Comparison of ENCODE assay signal across 15 cellular contexts in the genomic region with DNA sequence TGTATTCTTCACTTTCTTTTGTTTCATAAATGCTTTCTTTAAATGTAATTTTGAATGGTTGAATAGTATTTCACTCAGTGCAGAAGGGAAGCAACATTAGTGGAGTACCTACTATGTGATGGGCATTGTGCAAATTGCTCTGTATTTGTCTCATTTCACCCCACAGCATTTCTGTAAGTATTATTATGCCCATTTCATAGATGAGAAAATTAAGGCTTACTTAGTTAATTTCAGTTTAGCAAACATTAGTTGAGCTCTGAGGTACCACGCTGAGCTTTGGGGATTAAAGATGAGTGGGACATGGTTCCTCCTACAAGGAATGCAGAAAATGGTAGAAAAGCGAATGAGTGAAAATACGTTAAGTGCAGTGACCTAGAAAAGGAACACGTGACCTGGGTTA.
"Had no signal": no experiment of that assay in that cellular context is flagged by ENCODE, and none has a peak within 500 bp of the region (broad histone marks: within the 10 kb centered on the region; RNA-seq: fewer than 3 reads in every experiment).

No MANE protein-coding gene starts in this region.

- H3K4me3 Mint-ChIP-seq: naive thymus-derived CD8-positive, alpha-beta T cell had no signal

- H3K27ac ChIP-seq: colonic mucosa, neutrophil, sigmoid colon, tibial artery, vagina had no signal

- H3K9me3 ChIP-seq: colonic mucosa, heart left ventricle, neutrophil, sigmoid colon, tibial artery, upper lobe of left lung, vagina had no signal

- ATAC-seq: esophagus mucosa; heart left ventricle; left colon; naive thymus-derived CD8-positive, alpha-beta T cell; stimulated activated naive CD8-positive, alpha-beta T cell treated with anti-CD3 and anti-CD28 coated beads, Interleukin-15, Interleukin-2, amounts not matched to agents 100 U/mL and 50 U/mL, for 24 hours had no signal

- H3K36me3 ChIP-seq: colonic mucosa, neutrophil, upper lobe of left lung, vagina had no signal

- H3K9me3 Mint-ChIP-seq: naive thymus-derived CD8-positive, alpha-beta T cell had no signal

- H3K4me3 ChIP-seq: colonic mucosa, heart left ventricle, sigmoid colon, skin epidermis, tibial artery, upper lobe of left lung, vagina had no signal

- H3K36me3 Mint-ChIP-seq: naive thymus-derived CD8-positive, alpha-beta T cell had no signal

- H3K27me3 Mint-ChIP-seq: naive thymus-derived CD8-positive, alpha-beta T cell had no signal

- H3K27me3 ChIP-seq: colonic mucosa, heart left ventricle, neutrophil, sigmoid colon, tibial artery, upper lobe of left lung, vagina had no signal

- DNase-seq: colonic mucosa; effector CD4-positive, alpha-beta T cell; heart left ventricle; hippocampal formation; left colon; naive thymus-derived CD8-positive, alpha-beta T cell; sigmoid colon; stimulated activated CD4-positive, alpha-beta T cell treated with anti-CD3 and anti-CD28 coated beads, Interleukin-12 subunit alpha, Interleukin-12 subunit beta, amount 100 ng/mL, for 4 hours; stimulated activated naive CD8-positive, alpha-beta T cell treated with anti-CD3 and anti-CD28 coated beads, Interleukin-15, Interleukin-2, amounts not matched to agents 100 U/mL and 50 U/mL, for 24 hours; tibial artery; upper lobe of left lung had no signal
